Comparison of ENCODE assay signal across 1 cellular context in genomic region chr5:146731909-146732659, GRCh38.
TF ChIP-seq lines count a peak whose summit lies in the region.

No MANE protein-coding gene starts in this region.

TF ChIP-seq in SK-N-SH treated with all-trans-retinoic acid at 6 μM for 48 hours, 23 proteins besides CTCF, POLR2A, EP300 and RAD21 (continued from another document):
- TF ChIP-seq CSRNP3 (CRISPR knock-in tag; IDR thresholded peaks at IDR 0.05) (no peak), TOX (CRISPR knock-in tag; IDR thresholded peaks at IDR 0.05; ENCODE audit: borderline replicate concordance) (peak; percentile 86), ARNTL (CRISPR knock-in tag; IDR thresholded peaks at IDR 0.05; ENCODE audit: borderline replicate concordance, low read depth) (no peak), ZNF8 (CRISPR knock-in tag; IDR thresholded peaks at IDR 0.05) (no peak), ZC3H10 (CRISPR knock-in tag; IDR thresholded peaks at IDR 0.05) (peak; percentile 90)
